8 cellular contexts compared by ENCODE assay signal in genomic region chr15:101201411-101202174, GRCh38. TPM values are rescaled to one million over a fixed set of nuclear protein-coding genes. Genes with fewer than 3 reads are reported as not detected.
A peak's percentile ranks its signal among the peaks of the same experiment; 100 is the strongest.
DNase-seq lines count a peak whose midpoint lies in the region; ATAC-seq, FAIRE-seq and TF ChIP-seq lines count a peak whose summit lies in the region.

No MANE protein-coding gene starts in this region.

- TF ChIP-seq CTCF in pancreas (IDR thresholded peaks at IDR 0.05) = no peak

- peak overlapping the region; percentile 57 for H3K27ac Mint-ChIP-seq in activated naive CD8-positive, alpha-beta T cell treated with anti-CD3 and anti-CD28 coated beads, Interleukin-2, amount 10 ng/mL, durations not matched to agents 7 days and 5 days

- peaks cover 9% of the 10 kb centered on the region for H3K36me3 Mint-ChIP-seq in activated naive CD8-positive, alpha-beta T cell treated with anti-CD3 and anti-CD28 coated beads, Interleukin-2, amount 10 ng/mL, durations not matched to agents 7 days and 5 days

- no peak for ATAC-seq in activated naive CD8-positive, alpha-beta T cell treated with anti-CD3 and anti-CD28 coated beads, Interleukin-2, amount 10 ng/mL, durations not matched to agents 7 days and 5 days (ENCODE audit: low read depth)
- ATAC-seq in Right ventricle myocardium inferior (peak; percentile 96), pancreas (peak; percentile 46 to 85 (median 81)), GM21360 (IDR thresholded peaks at IDR 0.05; ENCODE audit: unreplicated experiment) (no peak), GM19023 (IDR thresholded peaks at IDR 0.05; ENCODE audit: unreplicated experiment) (no peak)

- peaks cover 71% of the 10 kb centered on the region for H3K4me1 Mint-ChIP-seq in activated naive CD8-positive, alpha-beta T cell treated with anti-CD3 and anti-CD28 coated beads, Interleukin-2, amount 10 ng/mL, durations not matched to agents 7 days and 5 days

- H3K9ac ChIP-seq in BLaER1 treated with 17β-estradiol and CSF1 and Interleukin-3, amounts not matched to agents 10 nM and 100 nM = peak overlapping the region in 10 of 11 experiments; percentile 35 to 70 (median 50); a peak in 16 of 22 replicates

- H3K27me3 Mint-ChIP-seq in activated naive CD8-positive, alpha-beta T cell treated with anti-CD3 and anti-CD28 coated beads, Interleukin-2, amount 10 ng/mL, durations not matched to agents 7 days and 5 days = no peaks in the 10 kb centered on the region

- H3K4me2 ChIP-seq in BLaER1 treated with 17β-estradiol and CSF1 and Interleukin-3, amounts not matched to agents 10 nM and 100 nM = peak overlapping the region; percentile 72 to 98 (median 92)

- no peaks in the 10 kb centered on the region for H3K9me3 ChIP-seq in BLaER1 treated with 17β-estradiol and CSF1 and Interleukin-3, amounts not matched to agents 10 nM and 100 nM (replicated peaks in 1 of 11)
- no peaks in the 10 kb centered on the region for H3K9me3 ChIP-seq in pancreas

- peak overlapping the region; percentile 51 for H3K4me3 Mint-ChIP-seq in activated naive CD8-positive, alpha-beta T cell treated with anti-CD3 and anti-CD28 coated beads, Interleukin-2, amount 10 ng/mL, durations not matched to agents 7 days and 5 days

- H3K27me3 ChIP-seq in BLaER1 treated with 17β-estradiol and CSF1 and Interleukin-3, amounts not matched to agents 10 nM and 100 nM = no peaks in the 10 kb centered on the region
- H3K27me3 ChIP-seq in pancreas = no peaks in the 10 kb centered on the region

- H3K27ac ChIP-seq in BLaER1 treated with 17β-estradiol and CSF1 and Interleukin-3, amounts not matched to agents 10 nM and 100 nM = peak overlapping the region in 10 of 11 experiments; percentile 19 to 89 (median 54); a peak in 18 of 22 replicates
- H3K27ac ChIP-seq in pancreas = no peak overlapping the region

- no peak for FAIRE-seq in pancreas (lab: Jason Lieb, UNC)

- H3K4me1 ChIP-seq in BLaER1 treated with 17β-estradiol and CSF1 and Interleukin-3, amounts not matched to agents 10 nM and 100 nM = peaks cover 91 to 100% (median 96%) of the 10 kb centered on the region in 10 experiments
- peaks cover 0 to 10% (median 7%) of the 10 kb centered on the region in 3 donors for H3K4me1 ChIP-seq in pancreas

- in situ Hi-C loops in KBM-7 (cut with MboI; ENCODE audit: low pct_unique_long_range_greater_than_20kb, low sequenced_read_pairs) = no loop called here

- no peaks in the 10 kb centered on the region for H3K9me3 Mint-ChIP-seq in activated naive CD8-positive, alpha-beta T cell treated with anti-CD3 and anti-CD28 coated beads, Interleukin-2, amount 10 ng/mL, durations not matched to agents 7 days and 5 days

- DNase-seq in KBM-7 (peak; percentile 74), Right ventricle myocardium inferior (ENCODE audit: missing footprints) (peak; percentile 93), pancreas (peak in 4 of 6 donors; percentile 40 to 62 (median 50)), NCI-H2081 (lab: John Stamatoyannopoulos, UW) (no peak)
- no peak for DNase-seq in activated naive CD8-positive, alpha-beta T cell treated with anti-CD3 and anti-CD28 coated beads, Interleukin-2, amount 10 ng/mL, durations not matched to agents 7 days and 5 days

- POLR2A ChIA-PET in activated naive CD8-positive, alpha-beta T cell treated with anti-CD3 and anti-CD28 coated beads, Interleukin-2, amount 10 ng/mL, durations not matched to agents 7 days and 5 days (lab: Charles Lee) = interaction anchor here (0.5 to 1.3 kb wide), 3 partner anchors 21 to 47 kb away, joined by 3 to 4 read pairs (median 3); no protein-coding TSS in a partner anchor

- intact Hi-C loops in Right ventricle myocardium inferior (cut with DNase I) = loop anchor here (5.0 kb wide), 1 partner anchor 41 kb away; no protein-coding TSS in a partner anchor
- intact Hi-C loops in pancreas (cut with DNase I) = no loop called here

- H3K4me3 ChIP-seq in BLaER1 treated with 17β-estradiol and CSF1 and Interleukin-3, amounts not matched to agents 10 nM and 100 nM = peak overlapping the region in 1 of 10 experiments; percentile 11; a peak in 1 of 20 replicates
- no peak overlapping the region for H3K4me3 ChIP-seq in pancreas

- H4K20me1 ChIP-seq in BLaER1 treated with 17β-estradiol and CSF1 and Interleukin-3, amounts not matched to agents 10 nM and 100 nM = peaks cover 41 to 94% (median 82%) of the 10 kb centered on the region in 11 experiments; a peak in 21 of 22 replicates

- 64 to 66% methylated on average over 5 of the region's 5 CpGs for WGBS in pancreas, 2 donors

- H3K36me3 ChIP-seq in BLaER1 treated with 17β-estradiol and CSF1 and Interleukin-3, amounts not matched to agents 10 nM and 100 nM = peaks cover 0 to 13% (median 4%) of the 10 kb centered on the region in 11 experiments; a peak in 7 of 22 replicates
- no peaks in the 10 kb centered on the region for H3K36me3 ChIP-seq in pancreas

RNA-seq across cellular contexts. Expression of gene CHSY1, which starts 50.3 kb away (rescaled TPM):
- 10 to 100 TPM; 37.0 to 37.8 TPM for total RNA-seq in activated naive CD8-positive, alpha-beta T cell treated with anti-CD3 and anti-CD28 coated beads, Interleukin-2, amount 10 ng/mL, durations not matched to agents 7 days and 5 days
- total RNA-seq in Right ventricle myocardium inferior (13.3 TPM), pancreas (10 to 100 TPM in 1 of 6 donors, 1 to 10 TPM in 5; 4.6 to 11.2 (median 6.6) TPM)
- polyA plus RNA-seq in pancreas = 1 to 10 TPM; 3.4 to 4.9 TPM

Comparison
In these comparisons a context has a peak if more than half of its experiments do, and no peak if none do; other contexts are left out.
1. H3K27ac ChIP-seq: peak in BLaER1 treated with 17β-estradiol and CSF1 and Interleukin-3, amounts not matched to agents 10 nM and 100 nM (10 of 11); none in pancreas (0 of 4).
2. DNase-seq: peak in KBM-7 (single experiment), Right ventricle myocardium inferior (single experiment) and pancreas (4 of 6); none in activated naive CD8-positive, alpha-beta T cell treated with anti-CD3 and anti-CD28 coated beads, Interleukin-2, amount 10 ng/mL, durations not matched to agents 7 days and 5 days (single experiment) and NCI-H2081 (0 of 2).
3. ATAC-seq: peak in Right ventricle myocardium inferior (single experiment) and pancreas (4 of 4); none in activated naive CD8-positive, alpha-beta T cell treated with anti-CD3 and anti-CD28 coated beads, Interleukin-2, amount 10 ng/mL, durations not matched to agents 7 days and 5 days (single experiment), GM21360 (single experiment) and GM19023 (single experiment).